In genomic region chr11:120776683-120777010, GRCh38 we compare ENCODE assay signal across 17 cellular contexts.
DNase-seq lines count a peak whose midpoint lies in the region; ATAC-seq and TF ChIP-seq lines count a peak whose summit lies in the region.
"Had no signal": no experiment of that assay in that cellular context is flagged by ENCODE, and none has a peak within 500 bp of the region (broad histone marks: within the 10 kb centered on the region; RNA-seq: fewer than 3 reads in every experiment).

No MANE protein-coding gene starts in this region.

- H3K27me3 ChIP-seq in H7 (ENCODE audit: control insufficient read depth, insufficient read depth, low read length): no peaks in the 10 kb centered on the region
- H3K27me3 ChIP-seq in layer of hippocampus (ENCODE audit: control insufficient read depth, insufficient read depth, low read length): no peaks in the 10 kb centered on the region
- no peaks in the 10 kb centered on the region for H3K27me3 ChIP-seq in thyroid gland

- peaks cover 11% of the 10 kb centered on the region; the same call in 1 of the 2 replicates for H3K36me3 Mint-ChIP-seq in WTC11

- peaks cover 44% of the 10 kb centered on the region for H3K4me1 Mint-ChIP-seq in WTC11
- H3K4me1 Mint-ChIP-seq in stimulated activated naive CD8-positive, alpha-beta T cell treated with anti-CD3 and anti-CD28 coated beads, Interleukin-15, amount 100 ng/mL, for 72 hours: no peaks in the 10 kb centered on the region
- H3K4me1 Mint-ChIP-seq: B cell had no signal

- 45 to 50% methylated on average over 6 of the region's 6 CpGs for whole genome bisulfite sequencing in thyroid gland, 2 donors

- H3K27ac Mint-ChIP-seq in WTC11: no peak overlapping the region
- no peak overlapping the region for H3K27ac Mint-ChIP-seq in stimulated activated naive CD8-positive, alpha-beta T cell treated with anti-CD3 and anti-CD28 coated beads, Interleukin-15, amount 100 ng/mL, for 72 hours
- H3K27ac Mint-ChIP-seq: B cell; CD4-positive, alpha-beta T cell had no signal

- POLR2A ChIA-PET in WTC11 (lab: Charles Lee): no interaction called here

- peak; percentile 31 for DNase-seq in H7
- no peak for DNase-seq in WTC11 (ENCODE audit: low spot score)
- peak; percentile 57 to 59 for DNase-seq in thyroid gland
- no peak for DNase-seq in activated T-cell treated with anti-CD3 and anti-CD28 coated beads, Interleukin-2, amount 50 U/mL, for 48 hours
- no peak for DNase-seq in stimulated activated naive CD8-positive, alpha-beta T cell treated with anti-CD3 and anti-CD28 coated beads, Interleukin-15, amount 100 ng/mL, for 72 hours
- DNase-seq: ACHN; C1 segment of cervical spinal cord; CD4-positive, alpha-beta T cell; COR-L47; DMS153; DMS79 treated with DMSO at 0.1 percent for 48 hours; EL had no signal

- H3K4me3 ChIP-seq in H7 (ENCODE audit: insufficient read depth, low read depth, low read length): no peak overlapping the region
- no peak overlapping the region for H3K4me3 ChIP-seq in thyroid gland (replicated peaks in 1 of 3)
- H3K4me3 ChIP-seq: HAP-1 had no signal

- TF ChIP-seq CTCF in WTC11 (IDR thresholded peaks at IDR 0.05): no peak
- TF ChIP-seq CTCF in thyroid gland (IDR thresholded peaks at IDR 0.05): no peak

- H3K27ac ChIP-seq in layer of hippocampus (ENCODE audit: low read depth, low read length): peak overlapping the region; percentile 23
- peak overlapping the region; percentile 18 to 64 (median 35) for H3K27ac ChIP-seq in thyroid gland

- peaks cover 0 to 12% of the 10 kb centered on the region in 2 donors for H3K4me1 ChIP-seq in thyroid gland

- no peaks in the 10 kb centered on the region for H3K9me3 ChIP-seq in thyroid gland
- H3K9me3 ChIP-seq: HAP-1 had no signal

- CTCF ChIA-PET in WTC11 (lab: Charles Lee): interaction anchor here (0.6 to 1.9 kb wide), 5 partner anchors 10 to 157 kb away, joined by 3 to 6 read pairs (median 3); no protein-coding TSS in a partner anchor

- H3K27me3 Mint-ChIP-seq in WTC11 (ENCODE audit: low read depth): no peaks in the 10 kb centered on the region; the same call in 1 of the 2 replicates
- peaks cover 26% of the 10 kb centered on the region for H3K27me3 Mint-ChIP-seq in stimulated activated naive CD8-positive, alpha-beta T cell treated with anti-CD3 and anti-CD28 coated beads, Interleukin-15, amount 100 ng/mL, for 72 hours

- no peak for TF ChIP-seq POLR2A in thyroid gland (IDR thresholded peaks at IDR 0.05)

- H3K9me3 Mint-ChIP-seq in WTC11: peaks cover 16% of the 10 kb centered on the region
- no peaks in the 10 kb centered on the region for H3K9me3 Mint-ChIP-seq in stimulated activated naive CD8-positive, alpha-beta T cell treated with anti-CD3 and anti-CD28 coated beads, Interleukin-15, amount 100 ng/mL, for 72 hours
- H3K9me3 Mint-ChIP-seq: CD4-positive, alpha-beta T cell had no signal

- H3K4me3 Mint-ChIP-seq in WTC11: no peak overlapping the region
- H3K4me3 Mint-ChIP-seq in stimulated activated naive CD8-positive, alpha-beta T cell treated with anti-CD3 and anti-CD28 coated beads, Interleukin-15, amount 100 ng/mL, for 72 hours: no peak overlapping the region
- H3K4me3 Mint-ChIP-seq: B cell; CD4-positive, alpha-beta T cell had no signal

- H3K36me3 ChIP-seq in H7 (replicated peaks; ENCODE audit: control insufficient read depth, insufficient read depth, low read length): no peaks in the 10 kb centered on the region
- no peaks in the 10 kb centered on the region for H3K36me3 ChIP-seq in thyroid gland
- H3K36me3 ChIP-seq: HAP-1 had no signal

- intact Hi-C loops in thyroid gland (cut with DNase I): no loop called here

- ATAC-seq in WTC11 (no peak), GM19452 (IDR thresholded peaks at IDR 0.05; ENCODE audit: unreplicated experiment) (no peak)
- no peak for ATAC-seq in stimulated activated naive CD8-positive, alpha-beta T cell treated with anti-CD3 and anti-CD28 coated beads, Interleukin-15, amount 100 ng/mL, for 72 hours
- ATAC-seq: HepG2 had no signal

TF ChIP-seq in WTC11, 78 proteins besides CTCF, POLR2A, EP300 and RAD21:
- no peak for TF ChIP-seq ZNF512 (CRISPR knock-in tag; IDR thresholded peaks at IDR 0.05; ENCODE audit: borderline replicate concordance)
- peak; percentile 53; the same call in 1 of the 2 replicates for TF ChIP-seq ZNF423 (CRISPR knock-in tag; IDR thresholded peaks at IDR 0.05)
- no peak for TF ChIP-seq ESRRA (CRISPR knock-in tag; IDR thresholded peaks at IDR 0.05; ENCODE audit: borderline replicate concordance)

Comparison
In these comparisons a context has a peak if more than half of its experiments do, and no peak if none do; other contexts are left out.
1. DNase-seq: peak in H7 (single experiment) and thyroid gland (2 of 2); none in WTC11 (single experiment), activated T-cell treated with anti-CD3 and anti-CD28 coated beads, Interleukin-2, amount 50 U/mL, for 48 hours (0 of 2) and stimulated activated naive CD8-positive, alpha-beta T cell treated with anti-CD3 and anti-CD28 coated beads, Interleukin-15, amount 100 ng/mL, for 72 hours (0 of 2).